Comparison of ENCODE assay signal across 8 cellular contexts in genomic region chr22:40346178-40347064, GRCh38. TPM values are rescaled to one million over a fixed set of nuclear protein-coding genes. Genes with fewer than 3 reads are reported as not detected.
DNase-seq lines count a peak whose midpoint lies in the region; ATAC-seq, FAIRE-seq and TF ChIP-seq lines count a peak whose summit lies in the region.

Gene ADSL (plus strand): TSS chr22:40346500. CDS start chr22:40346559, 59 bp downstream.

- intact Hi-C loops in aorta (cut with DNase I) = loop anchor here (2.0 to 10.0 kb wide), 4 partner anchors 302 to 814 kb away; partner anchors contain the start of gene RPS19BP1 (in 2 of the 2)

- peaks cover 3% of the 10 kb centered on the region in 2 donors for H3K4me1 ChIP-seq in aorta (ENCODE audit: control insufficient read depth in 1 of 2, insufficient read depth in 2 of 2, low read length in 2 of 2)

- H3K36me3 ChIP-seq in aorta (ENCODE audit: control insufficient read depth in 1 of 2, insufficient read depth in 2 of 2, low read length in 1 of 2) = no peaks in the 10 kb centered on the region

- H3K9me3 ChIP-seq in aorta (ENCODE audit: control insufficient read depth, low read length) = no peaks in the 10 kb centered on the region

- peak within 1 kb of the TSS; percentile 6 to 35 for H3K27ac ChIP-seq in aorta (ENCODE audit: low read depth in 1 of 2, low read length in 2 of 2)

- TF ChIP-seq CTCF in astrocyte of the cerebellum (IDR thresholded peaks at IDR 0.05; ENCODE audit: low read depth, low read length, missing control alignments) = peak; percentile 24

- no peaks in the 10 kb centered on the region for H3K27me3 ChIP-seq in aorta (ENCODE audit: control insufficient read depth in 1 of 2, insufficient read depth in 2 of 2, low read length in 1 of 2)

- in situ Hi-C loops in astrocyte of the cerebellum (cut with HindIII; ENCODE audit: low sequenced_read_pairs) = no loop called here

- FAIRE-seq in GM12892 (lab: Jason Lieb, UNC) = peak; percentile 96

- peak within 1 kb of the TSS; percentile 92 for H3K4me3 ChIP-seq in astrocyte of the cerebellum (ENCODE audit: low read depth, low read length)
- H3K4me3 ChIP-seq in aorta (ENCODE audit: low read length in 2 of 2) = peak within 1 kb of the TSS; percentile 34 to 42

- DNase-seq in GM12892 (ENCODE audit: insufficient read length) (peak; percentile 82), NCI-H1694 treated with DMSO at 0.1 percent for 48 hours (lab: John Stamatoyannopoulos, UW) (peak; percentile 67), T-helper 9 cell (peak; percentile 74), astrocyte of the cerebellum (ENCODE audit: low read depth) (peak; percentile 61), hepatic stellate cell (ENCODE audit: low spot score) (peak; percentile 94), retina (peak; percentile 97), aorta (peak; percentile 93 to 97)

- ATAC-seq in HG02840 (IDR thresholded peaks at IDR 0.05; ENCODE audit: low FRiP score, unreplicated experiment) = peak; percentile 82
- ATAC-seq in aorta (ENCODE audit: low FRiP score) = peak; percentile 98

- WGBS in aorta, 2 donors = 0% methylated on average over 61 to 65 of the region's 65 CpGs

- TF ChIP-seq POLR2A in GM12892 (IDR thresholded peaks at IDR 0.05; ENCODE audit: low read depth, low read length) = peak; percentile 97

RNA-seq across cellular contexts. Expression of gene ADSL, which starts in this region (rescaled TPM):
- polyA plus RNA-seq in GM12892 (2012; ENCODE audit: missing spikeins) = 142 TPM
- 10 to 100 TPM; 40.5 to 49.0 TPM for total RNA-seq in aorta
- 10 to 100 TPM; 31.1 to 34.8 TPM for polyA plus RNA-seq in aorta

Comparison
In these comparisons a context has a peak if more than half of its experiments do, and no peak if none do; other contexts are left out.
1. Peak in every context shown above with its lines: DNase-seq, ATAC-seq, H3K4me3 ChIP-seq and H3K27ac ChIP-seq.